Comparison of ENCODE assay signal across 10 cellular contexts in genomic region chr10:79391231-79392019, GRCh38. TPM values are rescaled to one million over a fixed set of nuclear protein-coding genes. Genes with fewer than 3 reads are reported as not detected.
DNase-seq lines count a peak whose midpoint lies in the region; ATAC-seq and TF ChIP-seq lines count a peak whose summit lies in the region.
"Had no signal": no experiment of that assay in that cellular context is flagged by ENCODE, and none has a peak within 500 bp of the region (broad histone marks: within the 10 kb centered on the region; RNA-seq: fewer than 3 reads in every experiment).

No MANE protein-coding gene starts in this region.

- H3K9me3 ChIP-seq in SK-N-SH, result no peaks in the 10 kb centered on the region
- no peaks in the 10 kb centered on the region for H3K9me3 ChIP-seq in colonic mucosa
- no peaks in the 10 kb centered on the region for H3K9me3 ChIP-seq in left lung

- peaks cover 0 to 21% of the 10 kb centered on the region in 2 experiments; a peak in 1 of 4 replicates for H3K4me1 ChIP-seq in SK-N-SH (ENCODE audit: control insufficient read depth in 1 of 2, insufficient read depth in 2 of 2, low read depth in 1 of 2, low read length in 1 of 2)
- no peaks in the 10 kb centered on the region for H3K4me1 ChIP-seq in colonic mucosa
- peaks cover 0 to 3% of the 10 kb centered on the region in 2 donors for H3K4me1 ChIP-seq in left lung

- no peaks in the 10 kb centered on the region for H3K79me2 ChIP-seq in SK-N-SH (ENCODE audit: insufficient read depth)

- H3K27ac ChIP-seq in SK-N-SH (ENCODE audit: low read depth in 2 of 2, low read length in 1 of 2) (no peak overlapping the region), colonic mucosa (no peak overlapping the region), left lung (no peak overlapping the region), temporal lobe (ENCODE audit: low read depth, low read length) (peak overlapping the region; percentile 69)
- H3K27ac ChIP-seq: 22Rv1 had no signal

- TF ChIP-seq CTCF in SK-N-SH (IDR thresholded peaks at IDR 0.05) (no peak), colonic mucosa (IDR thresholded peaks at IDR 0.05) (no peak), left lung (IDR thresholded peaks at IDR 0.05) (no peak)

- ATAC-seq in SK-N-SH treated with all-trans-retinoic acid at 6 μM for 48 hours, result no peak
- ATAC-seq in left lung, result no peak

- no peak for TF ChIP-seq EP300 in SK-N-SH (IDR thresholded peaks at IDR 0.05; ENCODE audit: borderline replicate concordance in 1 of 2, low read depth in 1 of 2, low read length in 1 of 2)

- H3K9ac ChIP-seq in SK-N-SH (no peak overlapping the region), colonic mucosa (ENCODE audit: low read depth in 2 of 2, low read length in 2 of 2) (no peak overlapping the region)

- H4K20me1 ChIP-seq in SK-N-SH (ENCODE audit: insufficient read depth), result no peaks in the 10 kb centered on the region

- H3K4me2 ChIP-seq in SK-N-SH, result no peak overlapping the region

- H3F3A ChIP-seq in SK-N-SH (replicated peaks; ENCODE audit: insufficient read depth), result no peaks in the 10 kb centered on the region

- intact Hi-C loops in colonic mucosa (cut with DNase I), result no loop called here
- intact Hi-C loops in left lung (cut with DNase I), result no loop called here

- peak; percentile 22 for DNase-seq in SK-N-SH
- DNase-seq in colonic mucosa, result peak; percentile 16
- DNase-seq in left lung, result peak; percentile 26 to 61
- no peak for DNase-seq in SKM-1 (lab: John Stamatoyannopoulos, UW; ENCODE audit: unreplicated experiment)
- DNase-seq in A172 (ENCODE audit: low spot score), result no peak
- DNase-seq in D341Med (ENCODE audit: low spot score), result no peak
- DNase-seq: T-helper 9 cell had no signal

- H3K36me3 ChIP-seq in SK-N-SH (replicated peaks in 1 of 2; ENCODE audit: control insufficient read depth in 1 of 2, insufficient read depth in 2 of 2, low read length in 1 of 2) (peaks cover 2 to 4% of the 10 kb centered on the region in 2 experiments), colonic mucosa (no peaks in the 10 kb centered on the region), left lung (peaks cover 0 to 21% of the 10 kb centered on the region in 2 donors)

- 86% methylated on average over 12 of the region's 12 CpGs for WGBS in SK-N-SH (ENCODE audit: low lambda C conversion rate)

- no peak overlapping the region for H2AFZ ChIP-seq in SK-N-SH (ENCODE audit: low read depth)

- no peak for TF ChIP-seq RAD21 in SK-N-SH (IDR thresholded peaks at IDR 0.05; ENCODE audit: low read length)

- no peak overlapping the region for H3K4me3 ChIP-seq in SK-N-SH (ENCODE audit: low read depth in 2 of 2, low read length in 1 of 2)
- H3K4me3 ChIP-seq in colonic mucosa, result no peak overlapping the region
- H3K4me3 ChIP-seq in left lung, result no peak overlapping the region

- H3K9me2 ChIP-seq in SK-N-SH, result no peaks in the 10 kb centered on the region

- POLR2A ChIA-PET in SK-N-SH (lab: Yijun Ruan, JAX), result no interaction called here

- CTCF ChIA-PET in SK-N-SH (lab: Yijun Ruan, JAX), result interaction anchor here (0.8 to 6.1 kb wide), 5 partner anchors 10 to 97 kb away, joined by 3 to 34 read pairs (median 5); no protein-coding TSS in a partner anchor

- H3K27me3 ChIP-seq in SK-N-SH (ENCODE audit: insufficient read depth) (no peaks in the 10 kb centered on the region), colonic mucosa (no peaks in the 10 kb centered on the region), left lung (no peaks in the 10 kb centered on the region)

TF ChIP-seq in SK-N-SH, 30 proteins besides CTCF, POLR2A, EP300 and RAD21 (continues in another document):
- TF ChIP-seq, protein P1, sequence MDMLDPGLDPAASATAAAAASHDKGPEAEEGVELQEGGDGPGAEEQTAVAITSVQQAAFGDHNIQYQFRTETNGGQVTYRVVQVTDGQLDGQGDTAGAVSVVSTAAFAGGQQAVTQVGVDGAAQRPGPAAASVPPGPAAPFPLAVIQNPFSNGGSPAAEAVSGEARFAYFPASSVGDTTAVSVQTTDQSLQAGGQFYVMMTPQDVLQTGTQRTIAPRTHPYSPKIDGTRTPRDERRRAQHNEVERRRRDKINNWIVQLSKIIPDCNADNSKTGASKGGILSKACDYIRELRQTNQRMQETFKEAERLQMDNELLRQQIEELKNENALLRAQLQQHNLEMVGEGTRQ (IDR thresholded peaks at IDR 0.05; ENCODE audit: borderline replicate concordance, low read depth, low read length), result no peak
- no peak for TF ChIP-seq TCF12 (IDR thresholded peaks at IDR 0.05)
- TF ChIP-seq, protein P2, sequence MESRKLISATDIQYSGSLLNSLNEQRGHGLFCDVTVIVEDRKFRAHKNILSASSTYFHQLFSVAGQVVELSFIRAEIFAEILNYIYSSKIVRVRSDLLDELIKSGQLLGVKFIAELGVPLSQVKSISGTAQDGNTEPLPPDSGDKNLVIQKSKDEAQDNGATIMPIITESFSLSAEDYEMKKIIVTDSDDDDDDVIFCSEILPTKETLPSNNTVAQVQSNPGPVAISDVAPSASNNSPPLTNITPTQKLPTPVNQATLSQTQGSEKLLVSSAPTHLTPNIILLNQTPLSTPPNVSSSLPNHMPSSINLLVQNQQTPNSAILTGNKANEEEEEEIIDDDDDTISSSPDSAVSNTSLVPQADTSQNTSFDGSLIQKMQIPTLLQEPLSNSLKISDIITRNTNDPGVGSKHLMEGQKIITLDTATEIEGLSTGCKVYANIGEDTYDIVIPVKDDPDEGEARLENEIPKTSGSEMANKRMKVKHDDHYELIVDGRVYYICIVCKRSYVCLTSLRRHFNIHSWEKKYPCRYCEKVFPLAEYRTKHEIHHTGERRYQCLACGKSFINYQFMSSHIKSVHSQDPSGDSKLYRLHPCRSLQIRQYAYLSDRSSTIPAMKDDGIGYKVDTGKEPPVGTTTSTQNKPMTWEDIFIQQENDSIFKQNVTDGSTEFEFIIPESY (IDR thresholded peaks at IDR 0.05; ENCODE audit: borderline replicate concordance, low read depth), result no peak
- no peak for TF ChIP-seq JUND (IDR thresholded peaks at IDR 0.05)
- no peak for TF ChIP-seq EZH2phosphoT487 (IDR thresholded peaks at IDR 0.05; ENCODE audit: borderline replicate concordance, low read depth)
- no peak for TF ChIP-seq USF1 (IDR thresholded peaks at IDR 0.05; ENCODE audit: borderline replicate concordance, low read depth)

TF ChIP-seq in SK-N-SH treated with all-trans-retinoic acid at 6 μM for 48 hours, 23 proteins besides CTCF, POLR2A, EP300 and RAD21:
- no peak for TF ChIP-seq OSR1 (CRISPR knock-in tag; IDR thresholded peaks at IDR 0.05)
- TF ChIP-seq, protein P3, sequence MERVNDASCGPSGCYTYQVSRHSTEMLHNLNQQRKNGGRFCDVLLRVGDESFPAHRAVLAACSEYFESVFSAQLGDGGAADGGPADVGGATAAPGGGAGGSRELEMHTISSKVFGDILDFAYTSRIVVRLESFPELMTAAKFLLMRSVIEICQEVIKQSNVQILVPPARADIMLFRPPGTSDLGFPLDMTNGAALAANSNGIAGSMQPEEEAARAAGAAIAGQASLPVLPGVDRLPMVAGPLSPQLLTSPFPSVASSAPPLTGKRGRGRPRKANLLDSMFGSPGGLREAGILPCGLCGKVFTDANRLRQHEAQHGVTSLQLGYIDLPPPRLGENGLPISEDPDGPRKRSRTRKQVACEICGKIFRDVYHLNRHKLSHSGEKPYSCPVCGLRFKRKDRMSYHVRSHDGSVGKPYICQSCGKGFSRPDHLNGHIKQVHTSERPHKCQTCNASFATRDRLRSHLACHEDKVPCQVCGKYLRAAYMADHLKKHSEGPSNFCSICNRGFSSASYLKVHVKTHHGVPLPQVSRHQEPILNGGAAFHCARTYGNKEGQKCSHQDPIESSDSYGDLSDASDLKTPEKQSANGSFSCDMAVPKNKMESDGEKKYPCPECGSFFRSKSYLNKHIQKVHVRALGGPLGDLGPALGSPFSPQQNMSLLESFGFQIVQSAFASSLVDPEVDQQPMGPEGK (CRISPR knock-in tag; IDR thresholded peaks at IDR 0.05; ENCODE audit: borderline replicate concordance), result no peak
- TF ChIP-seq PPARA (CRISPR knock-in tag; IDR thresholded peaks at IDR 0.05; ENCODE audit: borderline replicate concordance), result no peak
- no peak for TF ChIP-seq ZNF565 (CRISPR knock-in tag; conservative IDR thresholded peaks at IDR 0.05; ENCODE audit: low read depth)
- no peak for TF ChIP-seq CSDC2 (CRISPR knock-in tag; IDR thresholded peaks at IDR 0.05)
- TF ChIP-seq ESRRG (CRISPR knock-in tag; IDR thresholded peaks at IDR 0.05), result no peak
- no peak for TF ChIP-seq RARB (CRISPR knock-in tag; IDR thresholded peaks at IDR 0.05)
- TF ChIP-seq BACH2 (CRISPR knock-in tag; IDR thresholded peaks at IDR 0.05; ENCODE audit: borderline replicate concordance), result no peak
- no peak for TF ChIP-seq TCF4 (CRISPR knock-in tag; IDR thresholded peaks at IDR 0.05; ENCODE audit: borderline replicate concordance)
- TF ChIP-seq TOX (CRISPR knock-in tag; IDR thresholded peaks at IDR 0.05; ENCODE audit: borderline replicate concordance), result no peak
TF ChIP-seq in SK-N-SH treated with all-trans-retinoic acid at 6 μM for 48 hours: peak in this region for 0.

RNA-seq across cellular contexts. Expression of gene PPIF, which starts 44.2 kb away (rescaled TPM):
- 73.8 and 85.9 TPM in 2 replicates for polyA plus RNA-seq in SK-N-SH (2012; rRNA removed)
- polyA plus RNA-seq in SK-N-SH (2012; cell fraction: cytosol; rRNA removed), result 64.9 and 80.6 TPM in 2 replicates
- polyA plus RNA-seq in SK-N-SH (2012; cell fraction: nucleus; rRNA removed), result 163 and 169 TPM in 2 replicates
- 100 to 1,000 TPM in 1 of 2 donors, 10 to 100 TPM in 1; 99.3 to 154 TPM for total RNA-seq in colonic mucosa
- total RNA-seq in left lung, result 10 to 100 TPM; 32.9 to 75.6 TPM
- 9.8 TPM for total RNA-seq in temporal lobe
- total RNA-seq in A172 (2014; rRNA removed; shearing (Covaris generic)), result 38.2 and 47.2 TPM in 2 replicates

RNA-seq across cellular contexts. Expression of gene ZCCHC24, which starts 54.0 kb away (rescaled TPM):
- 15.8 and 16.2 TPM in 2 replicates for polyA plus RNA-seq in SK-N-SH (2012; rRNA removed)
- polyA plus RNA-seq in SK-N-SH (2012; cell fraction: cytosol; rRNA removed), result 10.3 and 13.2 TPM in 2 replicates
- 12.8 and 15.3 TPM in 2 replicates for polyA plus RNA-seq in SK-N-SH (2012; cell fraction: nucleus; rRNA removed)
- 10 to 100 TPM in 1 of 2 donors, 1 to 10 TPM in 1; 4.6 to 19.1 TPM for total RNA-seq in colonic mucosa
- total RNA-seq in left lung, result 10 to 100 TPM; 31.2 to 42.4 TPM
- 5.7 TPM for total RNA-seq in temporal lobe
- total RNA-seq in A172 (2014; rRNA removed; shearing (Covaris generic)), result 10.7 and 12.2 TPM in 2 replicates

Comparison
In these comparisons a context has a peak if more than half of its experiments do, and no peak if none do; other contexts are left out.
1. DNase-seq: peak in SK-N-SH (single experiment), colonic mucosa (single experiment) and left lung (2 of 2); none in SKM-1 (single experiment), A172 (single experiment) and D341Med (single experiment).